8 cellular contexts compared by ENCODE assay signal in the genomic region with DNA sequence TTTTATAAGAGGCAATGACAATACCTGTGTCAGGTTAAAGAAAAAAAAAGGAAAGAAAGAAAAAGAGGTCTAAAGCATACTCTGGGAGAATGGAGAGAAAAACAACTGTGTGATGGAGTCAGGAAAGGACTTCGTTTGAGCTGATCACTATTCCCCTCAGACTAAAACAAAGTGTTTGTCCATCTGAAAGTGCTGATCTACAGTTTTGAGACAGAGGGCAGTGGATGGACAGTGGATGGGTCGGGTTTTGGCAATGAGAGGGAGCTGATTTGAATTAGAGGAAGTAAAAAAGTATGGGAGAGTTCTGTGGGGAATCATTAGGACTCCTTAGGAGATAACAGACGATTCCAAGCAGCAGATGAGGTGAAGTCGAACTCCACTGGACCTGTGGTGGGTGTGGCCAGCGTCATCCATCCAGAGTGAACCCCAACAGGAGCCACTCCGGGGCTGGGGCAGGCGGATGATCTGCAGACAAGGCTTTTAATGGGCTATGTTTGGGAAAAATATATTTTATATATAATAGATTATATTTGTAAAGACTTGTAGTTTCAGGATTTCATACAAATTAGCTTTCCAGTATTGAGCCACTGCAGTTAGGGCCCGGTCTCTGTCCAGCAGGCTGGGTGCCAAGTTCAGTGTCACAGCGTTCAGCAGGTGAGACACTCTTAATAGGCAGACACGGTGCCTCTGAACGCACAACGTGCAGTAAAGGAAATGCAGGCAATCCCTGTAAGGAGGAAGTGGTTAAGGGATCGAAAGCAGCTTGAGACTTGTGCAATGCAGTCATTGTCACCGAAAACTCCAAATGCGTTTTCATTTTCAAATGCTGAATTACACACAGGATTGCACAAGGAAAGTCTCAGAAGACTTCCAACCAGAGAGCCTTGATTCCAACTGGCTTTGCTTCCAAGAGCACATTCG.
DNase-seq lines count a peak whose midpoint lies in the region; ATAC-seq and TF ChIP-seq lines count a peak whose summit lies in the region.

No MANE protein-coding gene starts in this region.

- H3K4me3 ChIP-seq in BLaER1 (peak overlapping the region; percentile 38; the same call in 1 of the 2 replicates), OCI-LY7 (ENCODE audit: low read depth, low read length, poor library complexity, severe bottlenecking) (peak overlapping the region; percentile 44), left lung (peak overlapping the region; percentile 0 to 12), thyroid gland (replicated peaks in 1 of 3) (no peak overlapping the region)

- H3K4me2 ChIP-seq in BLaER1 (peak overlapping the region; percentile 72), OCI-LY7 (ENCODE audit: low read length) (peak overlapping the region; percentile 54)

- DNase-seq in OCI-LY7 (ENCODE audit: low spot score) (peak; percentile 62), left lung (peak; percentile 69 to 80), thyroid gland (peak; percentile 4 to 7), G401 (ENCODE audit: low spot score) (no peak)

- peak overlapping the region; percentile 42; the same call in 1 of the 2 replicates for H3K9ac ChIP-seq in BLaER1

- H3K4me1 Mint-ChIP-seq in activated naive CD8-positive, alpha-beta T cell (ENCODE audit: low read depth) = peaks cover 45% of the 10 kb centered on the region

- H3K27ac ChIP-seq in BLaER1 (peak overlapping the region; percentile 36; the same call in 1 of the 2 replicates), OCI-LY7 (ENCODE audit: low read depth, low read length, poor library complexity, severe bottlenecking) (no peak overlapping the region), left lung (peak overlapping the region in 1 of 2 donors; percentile 86), thyroid gland (no peak overlapping the region)

- no peak for TF ChIP-seq POLR2A in thyroid gland (IDR thresholded peaks at IDR 0.05)

- ATAC-seq in GM19025 (IDR thresholded peaks at IDR 0.05; ENCODE audit: low read depth, unreplicated experiment) (peak; percentile 98), HG03097 (IDR thresholded peaks at IDR 0.05; ENCODE audit: low FRiP score, unreplicated experiment) (peak; percentile 100), left lung (peak; percentile 89)

- peak overlapping the region; percentile 79 for H3K4me3 Mint-ChIP-seq in activated naive CD8-positive, alpha-beta T cell

- H3K36me3 Mint-ChIP-seq in activated naive CD8-positive, alpha-beta T cell = no peaks in the 10 kb centered on the region

- WGBS in thyroid gland, 2 donors = 50 to 58% methylated on average over 16 of the region's 16 CpGs

- H3K36me3 ChIP-seq in BLaER1 (no peaks in the 10 kb centered on the region), OCI-LY7 (ENCODE audit: insufficient read depth, low read length) (no peaks in the 10 kb centered on the region), left lung (no peaks in the 10 kb centered on the region), thyroid gland (no peaks in the 10 kb centered on the region)

- no peak for TF ChIP-seq CTCF in OCI-LY7 (conservative IDR thresholded peaks at IDR 0.05; ENCODE audit: low read length)
- no peak for TF ChIP-seq CTCF in left lung (IDR thresholded peaks at IDR 0.05)
- no peak for TF ChIP-seq CTCF in thyroid gland (IDR thresholded peaks at IDR 0.05)

- H3K9me3 Mint-ChIP-seq in activated naive CD8-positive, alpha-beta T cell (ENCODE audit: low read depth) = peaks cover 4% of the 10 kb centered on the region

- no TSS peak for BruUV-seq in OCI-LY7 (replicated peaks; lab: Mats Ljungman, UMichigan)

- H2AFZ ChIP-seq in OCI-LY7 (ENCODE audit: low read length) = peak overlapping the region; percentile 75

- no peak overlapping the region for H3K27ac Mint-ChIP-seq in activated naive CD8-positive, alpha-beta T cell

- H3K27me3 ChIP-seq in BLaER1 = no peaks in the 10 kb centered on the region
- H3K27me3 ChIP-seq in left lung = no peaks in the 10 kb centered on the region
- H3K27me3 ChIP-seq in thyroid gland = no peaks in the 10 kb centered on the region

- peaks cover 10% of the 10 kb centered on the region for H3K4me1 ChIP-seq in BLaER1
- peaks cover 5% of the 10 kb centered on the region for H3K4me1 ChIP-seq in OCI-LY7 (ENCODE audit: insufficient read depth, low read length, poor library complexity, severe bottlenecking)
- H3K4me1 ChIP-seq in left lung = peaks cover 0 to 39% of the 10 kb centered on the region in 2 donors
- H3K4me1 ChIP-seq in thyroid gland = no peaks in the 10 kb centered on the region

- CTCF ChIA-PET in OCI-LY7 (lab: Charles Lee; ENCODE audit: unreplicated experiment) = no interaction called here

- in situ Hi-C loops in G401 (cut with HindIII; ENCODE audit: low sequenced_read_pairs) = no loop called here

- H4K20me1 ChIP-seq in BLaER1 = no peaks in the 10 kb centered on the region
- no peaks in the 10 kb centered on the region for H4K20me1 ChIP-seq in OCI-LY7 (ENCODE audit: insufficient read depth, low read length)

- no peaks in the 10 kb centered on the region for H3K9me2 ChIP-seq in OCI-LY7 (ENCODE audit: insufficient read depth, low read length)

- H3K79me2 ChIP-seq in OCI-LY7 (ENCODE audit: insufficient read depth, low read depth, low read length) = no peaks in the 10 kb centered on the region

- H3K27me3 Mint-ChIP-seq in activated naive CD8-positive, alpha-beta T cell = no peaks in the 10 kb centered on the region

- intact Hi-C loops in OCI-LY7 (cut with micrococcal nuclease; ENCODE audit: unreplicated experiment) (no loop called here), left lung (cut with DNase I) (no loop called here), thyroid gland (cut with DNase I) (no loop called here)

- H3K9me3 ChIP-seq in BLaER1 = no peaks in the 10 kb centered on the region
- no peaks in the 10 kb centered on the region for H3K9me3 ChIP-seq in OCI-LY7 (ENCODE audit: low read length)
- H3K9me3 ChIP-seq in left lung = no peaks in the 10 kb centered on the region
- no peaks in the 10 kb centered on the region for H3K9me3 ChIP-seq in thyroid gland

- POLR2A ChIA-PET in OCI-LY7 (lab: Charles Lee) = interaction anchor here (0.5 kb wide), 1 partner anchor 54 kb away, joined by 3 read pairs; no protein-coding TSS in a partner anchor

Comparison
In these comparisons a context has a peak if more than half of its experiments do, and no peak if none do; other contexts are left out.
1. H3K4me3 ChIP-seq: peak in BLaER1 (single experiment), OCI-LY7 (single experiment) and left lung (2 of 2); none in thyroid gland (0 of 3).
2. Peak in every context shown above with its lines, with median percentiles within 50 percentile points of each other: ATAC-seq.